ENCODE assay signal across 23 cellular contexts in genomic region chr18:73879771-73880170, GRCh38.
A peak's percentile ranks its signal among the peaks of the same experiment; 100 is the strongest.
DNase-seq lines count a peak whose midpoint lies in the region; ATAC-seq, FAIRE-seq and TF ChIP-seq lines count a peak whose summit lies in the region.
"Had no signal": no experiment of that assay in that cellular context is flagged by ENCODE, and none has a peak within 500 bp of the region (broad histone marks: within the 10 kb centered on the region; RNA-seq: fewer than 3 reads in every experiment).

No MANE protein-coding gene starts in this region.

- H3K36me3 Mint-ChIP-seq in astrocyte (ENCODE audit: low read depth, unreplicated experiment) = no peaks in the 10 kb centered on the region
- H3K36me3 Mint-ChIP-seq: naive thymus-derived CD4-positive, alpha-beta T cell had no signal

- H2AFZ ChIP-seq in astrocyte (ENCODE audit: low read depth, low read length) = no peak overlapping the region

- H3K4me3 Mint-ChIP-seq in astrocyte (ENCODE audit: unreplicated experiment) = no peak overlapping the region
- H3K4me3 Mint-ChIP-seq: effector memory CD8-positive, alpha-beta T cell; naive thymus-derived CD4-positive, alpha-beta T cell had no signal

- FAIRE-seq in astrocyte (lab: Jason Lieb, UNC) = no peak
- FAIRE-seq: kidney, pancreas had no signal

- DNase-seq in HT1080 (ENCODE audit: low read depth) = peak; percentile 8
- DNase-seq in astrocyte (ENCODE audit: low read depth) = peak; percentile 59
- DNase-seq in glomerular visceral epithelial cell (ENCODE audit: extremely low spot score) = peak; percentile 16
- no peak for DNase-seq in NCI-H1694 treated with DMSO at 0.1 percent for 48 hours (lab: John Stamatoyannopoulos, UW)
- no peak for DNase-seq in C1 segment of cervical spinal cord (lab: John Stamatoyannopoulos, UW)
- DNase-seq in psoas muscle = no peak
- DNase-seq: activated CD4-positive, alpha-beta T cell treated with anti-CD3 and anti-CD28 coated beads for 4 hours; activated effector memory CD4-positive, alpha-beta T cell treated with Interleukin-2 at 50 U/mL for 16 hours; cerebellar nuclear complex; DMS 273 treated with DMSO at 0.1 percent for 48 hours; effector memory CD8-positive, alpha-beta T cell; kidney; naive thymus-derived CD4-positive, alpha-beta T cell; NCI-H1092; NCI-H524; pancreas; stimulated activated CD4-positive, alpha-beta T cell treated with anti-CD3 and anti-CD28 coated beads, Interleukin-2, amount 100 ng/mL, for 24 hours; stimulated activated naive CD4-positive, alpha-beta T cell treated with Interleukin-2 at 50 U/mL for 16 hours; SW 1271; transverse colon had no signal

- peaks cover 4% of the 10 kb centered on the region for H3K9me3 Mint-ChIP-seq in astrocyte (ENCODE audit: unreplicated experiment)
- H3K9me3 Mint-ChIP-seq: effector memory CD8-positive, alpha-beta T cell; naive thymus-derived CD4-positive, alpha-beta T cell had no signal

- H3K4me1 ChIP-seq in astrocyte (ENCODE audit: insufficient read depth, low read length) = peaks cover 16% of the 10 kb centered on the region
- H3K4me1 ChIP-seq in psoas muscle = no peaks in the 10 kb centered on the region
- H3K4me1 ChIP-seq: pancreas, transverse colon had no signal

- no peak overlapping the region for H3K9ac ChIP-seq in astrocyte (ENCODE audit: low read length)
- H3K9ac ChIP-seq: BLaER1 had no signal

- H3K27ac ChIP-seq in astrocyte (ENCODE audit: low read depth, low read length) = peak overlapping the region; percentile 44
- H3K27ac ChIP-seq in psoas muscle = no peak overlapping the region
- H3K27ac ChIP-seq: BLaER1, pancreas, RWPE1, transverse colon had no signal

- ATAC-seq in HG02973 (IDR thresholded peaks at IDR 0.05; ENCODE audit: unreplicated experiment) (no peak), psoas muscle (no peak)
- ATAC-seq: effector memory CD8-positive, alpha-beta T cell; naive thymus-derived CD4-positive, alpha-beta T cell; pancreas had no signal

- H3K4me3 ChIP-seq in astrocyte (ENCODE audit: insufficient read depth, low read depth, low read length) (no peak overlapping the region), psoas muscle (no peak overlapping the region)
- H3K4me3 ChIP-seq: BLaER1, pancreas, transverse colon had no signal

- no peaks in the 10 kb centered on the region for H3K79me2 ChIP-seq in astrocyte (ENCODE audit: insufficient read depth, low read length)

- TF ChIP-seq CTCF in astrocyte (IDR thresholded peaks at IDR 0.05; ENCODE audit: insufficient read depth, low read depth, low read length) (no peak), psoas muscle (IDR thresholded peaks at IDR 0.05) (no peak)

- 60 to 66% (median 64%) methylated on average over 2 of the region's 2 CpGs for WGBS in psoas muscle, 3 donors

- peaks cover 29% of the 10 kb centered on the region for H3K4me1 Mint-ChIP-seq in astrocyte (ENCODE audit: low read depth, unreplicated experiment)

- H3K27me3 ChIP-seq in astrocyte (ENCODE audit: insufficient read depth, low read length) (no peaks in the 10 kb centered on the region), psoas muscle (ENCODE audit: insufficient read depth in 3 of 3, low read length in 2 of 3) (no peaks in the 10 kb centered on the region)
- H3K27me3 ChIP-seq: BLaER1, pancreas, transverse colon had no signal

- H3K36me3 ChIP-seq in astrocyte (ENCODE audit: insufficient read depth, low read length) (no peaks in the 10 kb centered on the region), psoas muscle (ENCODE audit: insufficient read depth in 1 of 2, low read depth in 1 of 2) (no peaks in the 10 kb centered on the region)
- H3K36me3 ChIP-seq: BLaER1, pancreas, transverse colon had no signal

- peak overlapping the region; percentile 60 for H3K27ac Mint-ChIP-seq in astrocyte (ENCODE audit: unreplicated experiment)
- H3K27ac Mint-ChIP-seq: effector memory CD8-positive, alpha-beta T cell; naive thymus-derived CD4-positive, alpha-beta T cell had no signal

- no peaks in the 10 kb centered on the region for H3K9me3 ChIP-seq in astrocyte (ENCODE audit: insufficient read depth, low read depth, low read length)
- no peaks in the 10 kb centered on the region for H3K9me3 ChIP-seq in psoas muscle
- H3K9me3 ChIP-seq: BLaER1, pancreas, transverse colon had no signal

- no peaks in the 10 kb centered on the region for H4K20me1 ChIP-seq in astrocyte (ENCODE audit: insufficient read depth, low read length)
- H4K20me1 ChIP-seq: BLaER1 had no signal

- H3K27me3 Mint-ChIP-seq in astrocyte (ENCODE audit: low read depth, unreplicated experiment) = no peaks in the 10 kb centered on the region
- H3K27me3 Mint-ChIP-seq: effector memory CD8-positive, alpha-beta T cell had no signal

- intact Hi-C loops in psoas muscle (cut with DNase I) = no loop called here

- peak overlapping the region; percentile 55 for H3K4me2 ChIP-seq in astrocyte (ENCODE audit: low read length)
- H3K4me2 ChIP-seq: BLaER1 had no signal

Comparison
In these comparisons a context has a peak if more than half of its experiments do, and no peak if none do; other contexts are left out.
1. DNase-seq: peak in HT1080 (single experiment), astrocyte (single experiment) and glomerular visceral epithelial cell (single experiment); none in NCI-H1694 treated with DMSO at 0.1 percent for 48 hours (single experiment), C1 segment of cervical spinal cord (0 of 14) and psoas muscle (0 of 2).